Comparison of ENCODE assay signal across 20 cellular contexts in genomic region chr17:13478326-13478830, GRCh38.
"Had no signal": no experiment of that assay in that cellular context is flagged by ENCODE, and none has a peak within 500 bp of the region (broad histone marks: within the 10 kb centered on the region; RNA-seq: fewer than 3 reads in every experiment).

No MANE protein-coding gene starts in this region.

- ATAC-seq: left colon; left ventricle myocardium superior; psoas muscle; sciatic nerve; stimulated activated naive B cell treated with anti-CD40 and anti-IgM and Interleukin-4, amounts not matched to agents 10 μg/mL and 1 μg/mL and 100 μg/mL, for 72 hours; stimulated activated naive CD8-positive, alpha-beta T cell treated with anti-CD3 and anti-CD28 coated beads, Interleukin-15, amount 100 ng/mL, for 72 hours had no signal

- H3K27ac ChIP-seq: esophagus squamous epithelium, psoas muscle, testis, tibial nerve had no signal

- H3K4me1 Mint-ChIP-seq: naive B cell; stimulated activated naive B cell treated with anti-CD40 and anti-IgM and Interleukin-4, amounts not matched to agents 10 μg/mL and 1 μg/mL and 100 μg/mL, for 72 hours; stimulated activated naive CD8-positive, alpha-beta T cell treated with anti-CD3 and anti-CD28 coated beads, Interleukin-15, amount 100 ng/mL, for 72 hours had no signal

- H3K36me3 Mint-ChIP-seq: stimulated activated naive B cell treated with anti-CD40 and anti-IgM and Interleukin-4, amounts not matched to agents 10 μg/mL and 1 μg/mL and 100 μg/mL, for 72 hours had no signal

- H3K4me1 ChIP-seq: psoas muscle, testis had no signal

- H3K27ac Mint-ChIP-seq: naive B cell; nephron; stimulated activated naive B cell treated with anti-CD40 and anti-IgM and Interleukin-4, amounts not matched to agents 10 μg/mL and 1 μg/mL and 100 μg/mL, for 72 hours; stimulated activated naive CD8-positive, alpha-beta T cell treated with anti-CD3 and anti-CD28 coated beads, Interleukin-15, amount 100 ng/mL, for 72 hours had no signal

- H3K36me3 ChIP-seq: esophagus squamous epithelium had no signal

- H3K27me3 ChIP-seq: testis, tibial nerve had no signal

- DNase-seq: effector memory CD4-positive, alpha-beta T cell; esophagus squamous epithelium; foreskin melanocyte; head of caudate nucleus; hippocampal formation; left colon; left ventricle myocardium superior; mesenchymal stem cell; naive B cell; psoas muscle; retina; stimulated activated CD4-positive, alpha-beta T cell treated with anti-CD3 and anti-CD28 coated beads, Interleukin-2, amount 100 ng/mL, for 24 hours; stimulated activated CD4-positive, alpha-beta T cell treated with anti-CD3 and anti-CD28 coated beads, Interleukin-4, amount 100 ng/mL, for 4 hours; stimulated activated naive B cell treated with anti-CD40 and anti-IgM and Interleukin-4, amounts not matched to agents 10 μg/mL and 1 μg/mL and 100 μg/mL, for 72 hours; stimulated activated naive CD8-positive, alpha-beta T cell treated with anti-CD3 and anti-CD28 coated beads, Interleukin-15, amount 100 ng/mL, for 72 hours; testis had no signal

- H3K4me3 Mint-ChIP-seq: naive B cell; nephron; stimulated activated naive B cell treated with anti-CD40 and anti-IgM and Interleukin-4, amounts not matched to agents 10 μg/mL and 1 μg/mL and 100 μg/mL, for 72 hours; stimulated activated naive CD8-positive, alpha-beta T cell treated with anti-CD3 and anti-CD28 coated beads, Interleukin-15, amount 100 ng/mL, for 72 hours had no signal

- H3K9me3 ChIP-seq: testis had no signal

- H3K4me3 ChIP-seq: esophagus squamous epithelium, lung, psoas muscle, testis, tibial nerve had no signal
